In genomic region chr11:61446211-61446651, GRCh38 we compare ENCODE assay signal across 8 cellular contexts. TPM values are rescaled to one million over a fixed set of nuclear protein-coding genes. Genes with fewer than 3 reads are reported as not detected.
DNase-seq lines count a peak whose midpoint lies in the region; ATAC-seq and TF ChIP-seq lines count a peak whose summit lies in the region.

No MANE protein-coding gene starts in this region.

- no peak overlapping the region for H3K4me3 Mint-ChIP-seq in CD4-positive, alpha-beta T cell
- H3K4me3 Mint-ChIP-seq in T-helper 17 cell = no peak overlapping the region

- no peak overlapping the region for H3K9ac ChIP-seq in rectal smooth muscle tissue (ENCODE audit: low read length)

- intact Hi-C loops in CD4-positive, alpha-beta T cell (cut with DNase I, micrococcal nuclease) = loop anchor here (1.0 kb wide), 1 partner anchor 71 kb away; no protein-coding TSS in a partner anchor
- intact Hi-C loops in vagina (cut with DNase I) = loop anchor here (10.0 kb wide), 1 partner anchor 69 kb away; no protein-coding TSS in a partner anchor

- no peaks in the 10 kb centered on the region for H3K27me3 Mint-ChIP-seq in CD4-positive, alpha-beta T cell
- no peaks in the 10 kb centered on the region for H3K27me3 Mint-ChIP-seq in T-helper 17 cell

- H3K4me3 ChIP-seq in right atrium auricular region = no peak overlapping the region
- H3K4me3 ChIP-seq in rectal smooth muscle tissue (ENCODE audit: low read length) = no peak overlapping the region
- no peak overlapping the region for H3K4me3 ChIP-seq in vagina

- H3K9me3 Mint-ChIP-seq in CD4-positive, alpha-beta T cell = no peaks in the 10 kb centered on the region

- no peaks in the 10 kb centered on the region for H3K27me3 ChIP-seq in CD4-positive, alpha-beta T cell (ENCODE audit: control insufficient read depth, insufficient read depth, low read length)
- H3K27me3 ChIP-seq in right atrium auricular region (no peaks in the 10 kb centered on the region), rectal smooth muscle tissue (ENCODE audit: control insufficient read depth, insufficient read depth, low read length) (no peaks in the 10 kb centered on the region), vagina (no peaks in the 10 kb centered on the region)

- POLR2A ChIA-PET in CD4-positive, alpha-beta T cell (lab: Charles Lee) = interaction anchor here (0.7 kb wide), 1 partner anchor 287 kb away, joined by 3 read pairs; no protein-coding TSS in a partner anchor

- H3K4me1 ChIP-seq in right atrium auricular region = peaks cover 0 to 36% of the 10 kb centered on the region in 2 donors
- H3K4me1 ChIP-seq in rectal smooth muscle tissue (ENCODE audit: control insufficient read depth, insufficient read depth, low read length) = peaks cover 37% of the 10 kb centered on the region
- H3K4me1 ChIP-seq in vagina = peaks cover 9% of the 10 kb centered on the region

- DNase-seq in CD4-positive, alpha-beta T cell = peak; percentile 45 to 76 (median 64)
- DNase-seq in NCI-H1436 treated with DMSO at 0.1 percent for 48 hours (lab: John Stamatoyannopoulos, UW) (peak; percentile 29), T-helper 17 cell (peak; percentile 31 to 69 (median 36)), right atrium auricular region (ENCODE audit: low spot score) (peak; percentile 95), vagina (ENCODE audit: extremely low spot score in 2 of 2) (peak in 1 of 2 donors; percentile 90)

- peak overlapping the region; percentile 54 for H3K27ac Mint-ChIP-seq in CD4-positive, alpha-beta T cell
- no peak overlapping the region for H3K27ac Mint-ChIP-seq in T-helper 17 cell

- H3K9me3 ChIP-seq in CD4-positive, alpha-beta T cell (ENCODE audit: control insufficient read depth, low read length) = no peaks in the 10 kb centered on the region
- H3K9me3 ChIP-seq in T-helper 17 cell (ENCODE audit: control insufficient read depth, low read length, poor library complexity, severe bottlenecking) (no peaks in the 10 kb centered on the region), right atrium auricular region (no peaks in the 10 kb centered on the region), vagina (no peaks in the 10 kb centered on the region)

- TF ChIP-seq CTCF in CD4-positive, alpha-beta T cell (IDR thresholded peaks at IDR 0.05) = peak; percentile 68
- peak; percentile 59 to 88 for TF ChIP-seq CTCF in right atrium auricular region (IDR thresholded peaks at IDR 0.05)
- TF ChIP-seq CTCF in vagina (IDR thresholded peaks at IDR 0.05) = peak; percentile 56 to 77 (median 75)

- H3K36me3 ChIP-seq in right atrium auricular region (peaks cover 15% of the 10 kb centered on the region), rectal smooth muscle tissue (ENCODE audit: control insufficient read depth, insufficient read depth, low read length) (peaks cover 18% of the 10 kb centered on the region), vagina (peaks cover 0 to 31% of the 10 kb centered on the region in 2 donors)

- no peak overlapping the region for H3K27ac ChIP-seq in CD4-positive, alpha-beta T cell (ENCODE audit: low read depth, low read length)
- H3K27ac ChIP-seq in angular gyrus (ENCODE audit: low read depth, low read length) (peak overlapping the region; percentile 80), right atrium auricular region (peak overlapping the region; percentile 72 to 77), rectal smooth muscle tissue (ENCODE audit: low read depth, low read length) (peak overlapping the region; percentile 71), vagina (peak overlapping the region; percentile 47)

- ATAC-seq in CD4-positive, alpha-beta T cell (ENCODE audit: poor library complexity) = peak; percentile 98
- ATAC-seq in GM21786 (IDR thresholded peaks at IDR 0.05; ENCODE audit: unreplicated experiment) (peak; percentile 72), T-helper 17 cell (peak; percentile 98)

- CTCF ChIA-PET in CD4-positive, alpha-beta T cell (lab: Charles Lee) = interaction anchor here (0.6 to 1.9 kb wide), 4 partner anchors 11 to 1777 kb away, joined by 3 to 23 read pairs (median 5); partner anchors contain the start of gene PATL1

- no peak for TF ChIP-seq POLR2A in vagina (IDR thresholded peaks at IDR 0.05)

- H3K36me3 Mint-ChIP-seq in CD4-positive, alpha-beta T cell (ENCODE audit: low read depth) = peaks cover 87% of the 10 kb centered on the region
- peaks cover 4% of the 10 kb centered on the region for H3K36me3 Mint-ChIP-seq in T-helper 17 cell (ENCODE audit: low read depth)

- peaks cover 26% of the 10 kb centered on the region for H3K4me1 Mint-ChIP-seq in CD4-positive, alpha-beta T cell (ENCODE audit: low read depth)
- peaks cover 19% of the 10 kb centered on the region for H3K4me1 Mint-ChIP-seq in T-helper 17 cell

RNA-seq across cellular contexts. Expression of gene SDHAF2, which starts 16.3 kb away (rescaled TPM):
- 10 to 100 TPM; 28.7 to 33.0 TPM for total RNA-seq in CD4-positive, alpha-beta T cell
- total RNA-seq in T-helper 17 cell (10 to 100 TPM; 31.1 to 32.7 TPM), right atrium auricular region (10 to 100 TPM; 44.1 to 50.7 TPM), vagina (24.3 TPM)

RNA-seq across cellular contexts. Expression of gene CPSF7, which starts 16.5 kb away (rescaled TPM):
- 100 to 1,000 TPM; 111 to 116 TPM for total RNA-seq in CD4-positive, alpha-beta T cell
- total RNA-seq in T-helper 17 cell (100 to 1,000 TPM in 1 of 2 donors, 10 to 100 TPM in 1; 94.7 to 104 TPM), right atrium auricular region (10 to 100 TPM; 24.6 to 31.4 TPM), vagina (50.8 TPM)

RNA-seq across cellular contexts. Expression of gene TMEM216, which starts 53.8 kb away (rescaled TPM):
- total RNA-seq in CD4-positive, alpha-beta T cell = 1 to 10 TPM; 3.4 to 3.8 TPM
- total RNA-seq in T-helper 17 cell = 1 to 10 TPM; 5.1 to 5.9 TPM
- 10 to 100 TPM in 1 of 2 donors, 1 to 10 TPM in 1; 9.5 to 11.7 TPM for total RNA-seq in right atrium auricular region
- 16.0 TPM for total RNA-seq in vagina
